In genomic region chr9:126376311-126376902, GRCh38 we compare ENCODE assay signal across 9 cellular contexts. TPM values are rescaled to one million over a fixed set of nuclear protein-coding genes. Genes with fewer than 3 reads are reported as not detected.
A peak's percentile ranks its signal among the peaks of the same experiment; 100 is the strongest.
DNase-seq lines count a peak whose midpoint lies in the region; ATAC-seq, FAIRE-seq and TF ChIP-seq lines count a peak whose summit lies in the region.
"Had no signal": no experiment of that assay in that cellular context is flagged by ENCODE, and none has a peak within 500 bp of the region (broad histone marks: within the 10 kb centered on the region; RNA-seq: fewer than 3 reads in every experiment).

No MANE protein-coding gene starts in this region.

- H3K9ac ChIP-seq in MM.1S (ENCODE audit: low read length) (no peak overlapping the region), HepG2 (ENCODE audit: insufficient read depth, low read depth, low read length) (peak overlapping the region; percentile 64)

- peak; percentile 19 to 56; a peak in 1 of 4 replicates for TF ChIP-seq EP300 in HepG2 (IDR thresholded peaks at IDR 0.05; ENCODE audit: low read depth in 2 of 2, low read length in 2 of 2)
- TF ChIP-seq EP300 in HepG2 (CRISPR knock-in tag; IDR thresholded peaks at IDR 0.05; ENCODE audit: borderline replicate concordance) = no peak

- CTCF ChIA-PET in HepG2 (lab: Yijun Ruan, JAX; ENCODE audit: low intra/inter-chr PET ratio, low total read pairs) = no interaction called here

- H3K27me3 ChIP-seq in MM.1S (replicated peaks; ENCODE audit: insufficient read depth, low read length) (no peaks in the 10 kb centered on the region), HepG2 (ENCODE audit: control insufficient read depth in 1 of 2, insufficient read depth in 2 of 2, low read length in 2 of 2) (no peaks in the 10 kb centered on the region)

- peaks cover 36% of the 10 kb centered on the region for H3K27me3 Mint-ChIP-seq in stimulated activated memory B cell treated with anti-CD40 and anti-IgM and Interleukin-4, amounts not matched to agents 10 μg/mL and 1 μg/mL and 100 μg/mL, for 72 hours

- H3K27ac Mint-ChIP-seq in stimulated activated memory B cell treated with anti-CD40 and anti-IgM and Interleukin-4, amounts not matched to agents 10 μg/mL and 1 μg/mL and 100 μg/mL, for 72 hours = no peak overlapping the region

- TF ChIP-seq POLR2A in HepG2 (IDR thresholded peaks at IDR 0.05; ENCODE audit: insufficient read depth in 1 of 2, low read depth in 2 of 2, low read length in 2 of 2) = peak; percentile 52 to 55; a peak in 3 of 4 replicates
- TF ChIP-seq POLR2A in GM12891 (IDR thresholded peaks at IDR 0.05; ENCODE audit: low read depth, low read length) = no peak

- FAIRE-seq in HepG2 (lab: Jason Lieb, UNC) (peak; percentile 77), GM12891 (lab: Jason Lieb, UNC) (no peak)

- WGBS in HepG2 (ENCODE audit: low lambda C conversion rate) = 4% methylated on average over 7 of the region's 11 CpGs

- H3K9me2 ChIP-seq in MM.1S (replicated peaks; ENCODE audit: insufficient read depth, low read length) = no peaks in the 10 kb centered on the region

- H3K4me2 ChIP-seq in MM.1S (ENCODE audit: low read depth, low read length) (no peak overlapping the region), HepG2 (ENCODE audit: low read depth, low read length) (peak overlapping the region; percentile 84)

- in situ Hi-C loops in HepG2 (cut with HindIII; ENCODE audit: extremely low pct_ligation_motif_present, low pct_unique_long_range_greater_than_20kb) = no loop called here

- no peaks in the 10 kb centered on the region for H3K36me3 Mint-ChIP-seq in stimulated activated memory B cell treated with anti-CD40 and anti-IgM and Interleukin-4, amounts not matched to agents 10 μg/mL and 1 μg/mL and 100 μg/mL, for 72 hours

- POLR2A ChIA-PET in HepG2 (lab: Yijun Ruan, JAX) = interaction anchor here (0.8 to 7.7 kb wide), 9 partner anchors 12 to 74 kb away, joined by 3 to 101 read pairs (median 5); partner anchors contain the start of gene MVB12B

- no TSS peak for BruUV-seq in HepG2 (replicated peaks; lab: Mats Ljungman, UMichigan)

- DNase-seq in MM.1S (peak; percentile 41), amygdala (lab: John Stamatoyannopoulos, UW) (peak in 53 of 56 donors; percentile 50 to 93 (median 80)), HepG2 (ENCODE audit: low spot score) (peak; percentile 90), superior temporal gyrus (ENCODE audit: extremely low spot score) (peak; percentile 90), GM12891 (ENCODE audit: insufficient read length, low spot score) (no peak)
- DNase-seq: GDM1, NCI-H1930 had no signal

- no peaks in the 10 kb centered on the region for H3F3A ChIP-seq in MM.1S (ENCODE audit: insufficient read depth, low read length)

- H3K79me2 ChIP-seq in MM.1S (ENCODE audit: low read length) = no peaks in the 10 kb centered on the region
- H3K79me2 ChIP-seq in HepG2 (ENCODE audit: insufficient read depth, low read length) = peaks cover 29% of the 10 kb centered on the region

- TF ChIP-seq RAD21 in HepG2 (CRISPR knock-in tag; IDR thresholded peaks at IDR 0.05) = peak; percentile 19; the same call in 1 of the 2 replicates

- H3K27ac ChIP-seq in MM.1S (ENCODE audit: low read length) (no peak overlapping the region), HepG2 (ENCODE audit: extremely low read length, insufficient read depth, low read length) (peak overlapping the region; percentile 86)

- TF ChIP-seq CTCF in MM.1S (IDR thresholded peaks at IDR 0.05; ENCODE audit: low read length) (no peak), HepG2 (CRISPR knock-in tag; IDR thresholded peaks at IDR 0.05) (peak; percentile 20; the same call in 1 of the 2 replicates)

- H4K20me1 ChIP-seq in MM.1S (ENCODE audit: insufficient read depth, low read length) (no peaks in the 10 kb centered on the region), HepG2 (ENCODE audit: insufficient read depth, low read length) (no peaks in the 10 kb centered on the region; the same call in 1 of the 2 replicates)

- no peaks in the 10 kb centered on the region for H3K36me3 ChIP-seq in MM.1S (replicated peaks; ENCODE audit: insufficient read depth, low read length)
- peaks cover 2 to 7% of the 10 kb centered on the region in 2 experiments; a peak in 3 of 5 replicates for H3K36me3 ChIP-seq in HepG2 (replicated peaks in 1 of 2; ENCODE audit: control insufficient read depth in 1 of 2, insufficient read depth in 2 of 2, low read length in 2 of 2)

- intact Hi-C loops in HepG2 (cut with micrococcal nuclease; ENCODE audit: unreplicated experiment) = loop anchor here (1.0 kb wide), 1 partner anchor 41 kb away; no protein-coding TSS in a partner anchor

- H3K4me3 ChIP-seq in MM.1S (ENCODE audit: low read length) = no peak overlapping the region
- H3K4me3 ChIP-seq in HepG2 (replicated peaks in 1 of 3; ENCODE audit: insufficient read depth in 1 of 3, low read depth in 2 of 3, low read length in 3 of 3) = peak overlapping the region; percentile 39 to 65 (median 46)

- H2AFZ ChIP-seq in MM.1S (ENCODE audit: low read length) (no peak overlapping the region), HepG2 (ENCODE audit: low read length) (no peak overlapping the region)

- ATAC-seq in HepG2 = peak; percentile 90
- no peak for ATAC-seq in HG03457 (IDR thresholded peaks at IDR 0.05; ENCODE audit: unreplicated experiment)
- no peak for ATAC-seq in stimulated activated memory B cell treated with anti-CD40 and anti-IgM and Interleukin-4, amounts not matched to agents 10 μg/mL and 1 μg/mL and 100 μg/mL, for 72 hours

- peaks cover 13% of the 10 kb centered on the region for H3K4me1 Mint-ChIP-seq in stimulated activated memory B cell treated with anti-CD40 and anti-IgM and Interleukin-4, amounts not matched to agents 10 μg/mL and 1 μg/mL and 100 μg/mL, for 72 hours

- H3K4me3 Mint-ChIP-seq in stimulated activated memory B cell treated with anti-CD40 and anti-IgM and Interleukin-4, amounts not matched to agents 10 μg/mL and 1 μg/mL and 100 μg/mL, for 72 hours = no peak overlapping the region

- H3K4me1 ChIP-seq in MM.1S (ENCODE audit: low read length) (0 out of 2 replicates have a peak, but pooled peaks cover 5% of the 10 kb centered on the region), HepG2 (ENCODE audit: insufficient read depth, low read length) (peaks cover 87% of the 10 kb centered on the region)

- no peaks in the 10 kb centered on the region for H3K9me3 Mint-ChIP-seq in stimulated activated memory B cell treated with anti-CD40 and anti-IgM and Interleukin-4, amounts not matched to agents 10 μg/mL and 1 μg/mL and 100 μg/mL, for 72 hours

- H3K9me3 ChIP-seq in MM.1S (replicated peaks; ENCODE audit: insufficient read depth, low read length) (no peaks in the 10 kb centered on the region), HepG2 (ENCODE audit: low read length) (no peaks in the 10 kb centered on the region)

TF ChIP-seq in HepG2, 621 proteins besides CTCF, POLR2A, EP300 and RAD21 (continues in another document):
- TF ChIP-seq ZC3H13 (CRISPR knock-in tag; IDR thresholded peaks at IDR 0.05) = no peak
- TF ChIP-seq, protein P1, sequence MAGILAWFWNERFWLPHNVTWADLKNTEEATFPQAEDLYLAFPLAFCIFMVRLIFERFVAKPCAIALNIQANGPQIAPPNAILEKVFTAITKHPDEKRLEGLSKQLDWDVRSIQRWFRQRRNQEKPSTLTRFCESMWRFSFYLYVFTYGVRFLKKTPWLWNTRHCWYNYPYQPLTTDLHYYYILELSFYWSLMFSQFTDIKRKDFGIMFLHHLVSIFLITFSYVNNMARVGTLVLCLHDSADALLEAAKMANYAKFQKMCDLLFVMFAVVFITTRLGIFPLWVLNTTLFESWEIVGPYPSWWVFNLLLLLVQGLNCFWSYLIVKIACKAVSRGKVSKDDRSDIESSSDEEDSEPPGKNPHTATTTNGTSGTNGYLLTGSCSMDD (CRISPR knock-in tag; IDR thresholded peaks at IDR 0.05) = no peak
- TF ChIP-seq IRF2 (CRISPR knock-in tag; IDR thresholded peaks at IDR 0.05) = 0 out of 2 replicates have a peak, but pooled peaks have one; percentile 15
- TF ChIP-seq ZNF7 (CRISPR knock-in tag; IDR thresholded peaks at IDR 0.05) = no peak

TF ChIP-seq in GM12891, 5 proteins besides CTCF, POLR2A, EP300 and RAD21:
- TF ChIP-seq SPI1 (IDR thresholded peaks at IDR 0.05; ENCODE audit: low read depth, low read length) (no peak), PAX5 (IDR thresholded peaks at IDR 0.05; ENCODE audit: insufficient read depth, low read length, severe bottlenecking) (no peak), POU2F2 (IDR thresholded peaks at IDR 0.05; ENCODE audit: low read depth, low read length) (no peak), TAF1 (IDR thresholded peaks at IDR 0.05; ENCODE audit: low read depth, low read length) (no peak), POLR2AphosphoS5 (IDR thresholded peaks at IDR 0.05; ENCODE audit: low read depth, low read length) (no peak)

RNA-seq across cellular contexts. Expression of gene MVB12B, which starts 49.8 kb away (rescaled TPM):
- 26.0 and 30.1 TPM in 2 replicates for total RNA-seq in HepG2 (2016; rRNA removed; fragmentation: Illumina TruSeq; extraction: Trizol)
- total RNA-seq in HepG2 (2016; cell fraction: cytosol; rRNA removed; fragmentation: Illumina TruSeq; extraction: Trizol; ENCODE audit: low read depth) = 52.4 and 56.2 TPM in 2 replicates
- total RNA-seq in HepG2 (2016; cell fraction: insoluble cytoplasmic fraction; rRNA removed; fragmentation: Illumina TruSeq; extraction: Trizol) = 22.0 and 29.4 TPM in 2 replicates
- 19.7 and 20.0 TPM in 2 replicates for total RNA-seq in HepG2 (2016; cell fraction: membrane; rRNA removed; fragmentation: Illumina TruSeq; extraction: Trizol)
- total RNA-seq in HepG2 (2016; cell fraction: nucleus; rRNA removed; fragmentation: Illumina TruSeq; extraction: Trizol) = 43.3 and 49.2 TPM in 2 replicates
- polyA plus RNA-seq in HepG2 (2011; rRNA removed) = 10.7 and 12.1 TPM in 2 replicates
- polyA plus RNA-seq in HepG2 (2011; cell fraction: cytosol; rRNA removed) = 9.2 and 11.3 TPM in 2 replicates
- 13.9 and 18.7 TPM in 2 replicates for polyA plus RNA-seq in HepG2 (2011; cell fraction: nucleus; rRNA removed)
- 10.0 and 10.4 TPM in 2 replicates for polyA plus RNA-seq in HepG2 (2012)
- 2.4 and 3.2 TPM in 2 replicates for polyA plus RNA-seq in HepG2 (2016; cell fraction: cytosol; fragmentation: Illumina TruSeq; extraction: Trizol; ENCODE audit: low read depth)
- 20.2 and 24.6 TPM in 2 replicates for polyA plus RNA-seq in HepG2 (2016; cell fraction: insoluble cytoplasmic fraction; fragmentation: Illumina TruSeq; extraction: Trizol; ENCODE audit: low read depth)
- 7.4 and 7.6 TPM in 2 replicates for polyA plus RNA-seq in HepG2 (2016; cell fraction: membrane; fragmentation: Illumina TruSeq; extraction: Trizol; ENCODE audit: low read depth)
- 22.4 and 30.0 TPM in 2 replicates for polyA plus RNA-seq in HepG2 (2016; cell fraction: nucleus; fragmentation: Illumina TruSeq; extraction: Trizol; ENCODE audit: insufficient read depth, low read depth)
- 1.4 and 38.6 TPM in 2 replicates for polyA minus RNA-seq in HepG2 (2011; rRNA and poly(A)+ RNA removed; ENCODE audit: low replicate concordance)
- polyA minus RNA-seq in HepG2 (2011; cell fraction: cytosol; rRNA and poly(A)+ RNA removed) = 10.4 and 11.3 TPM in 2 replicates
- 43.9 and 48.9 TPM in 2 replicates for polyA minus RNA-seq in HepG2 (2011; cell fraction: nucleus; rRNA and poly(A)+ RNA removed)
- not detected for polyA plus RNA-seq in GM12891 (2012; ENCODE audit: low read depth, missing spikeins)
